In the genomic region with DNA sequence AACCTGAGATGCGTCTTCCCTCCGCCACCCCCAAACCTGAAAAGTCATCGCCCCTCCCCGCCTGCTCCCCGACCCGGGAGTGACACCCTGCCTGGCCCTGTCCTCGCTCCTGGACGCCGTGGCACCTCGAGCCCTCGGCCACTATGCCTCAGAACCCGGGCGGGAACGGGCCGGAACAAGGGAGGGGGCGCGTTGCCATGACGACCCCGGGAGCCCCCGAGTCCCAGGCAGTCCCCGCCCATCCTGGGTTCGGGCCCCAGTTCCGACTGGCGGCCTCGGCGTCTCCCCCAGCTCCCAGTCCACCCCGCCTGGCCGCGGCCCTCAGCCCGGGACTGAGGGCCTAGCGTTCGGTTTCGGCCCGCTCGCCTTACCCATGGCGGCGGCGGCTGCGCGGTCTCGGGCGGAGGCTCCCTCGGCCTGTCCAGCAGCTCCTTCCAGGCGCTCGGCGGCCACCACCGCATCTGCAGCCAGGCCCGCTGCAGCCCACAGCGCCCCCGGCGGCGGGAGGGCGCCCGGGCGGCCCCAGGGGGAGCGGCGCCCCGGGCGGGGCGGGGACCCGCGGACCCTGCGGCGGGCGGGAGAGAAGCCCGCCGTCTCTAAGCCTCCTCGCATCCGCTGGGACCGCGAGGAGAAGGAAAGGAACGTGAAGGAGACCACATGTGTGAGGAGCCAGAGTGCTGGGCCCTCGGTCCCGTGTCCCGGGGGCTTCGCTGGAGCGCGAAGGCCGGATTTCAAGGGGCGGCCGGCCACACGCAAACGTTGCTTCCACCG, we compare ENCODE assay signal across 8 cellular contexts. TPM values are rescaled to one million over a fixed set of nuclear protein-coding genes. Genes with fewer than 3 reads are reported as not detected.
A peak's percentile ranks its signal among the peaks of the same experiment; 100 is the strongest.
DNase-seq lines count a peak whose midpoint lies in the region; ATAC-seq lines count a peak whose summit lies in the region.

A gene with protein sequence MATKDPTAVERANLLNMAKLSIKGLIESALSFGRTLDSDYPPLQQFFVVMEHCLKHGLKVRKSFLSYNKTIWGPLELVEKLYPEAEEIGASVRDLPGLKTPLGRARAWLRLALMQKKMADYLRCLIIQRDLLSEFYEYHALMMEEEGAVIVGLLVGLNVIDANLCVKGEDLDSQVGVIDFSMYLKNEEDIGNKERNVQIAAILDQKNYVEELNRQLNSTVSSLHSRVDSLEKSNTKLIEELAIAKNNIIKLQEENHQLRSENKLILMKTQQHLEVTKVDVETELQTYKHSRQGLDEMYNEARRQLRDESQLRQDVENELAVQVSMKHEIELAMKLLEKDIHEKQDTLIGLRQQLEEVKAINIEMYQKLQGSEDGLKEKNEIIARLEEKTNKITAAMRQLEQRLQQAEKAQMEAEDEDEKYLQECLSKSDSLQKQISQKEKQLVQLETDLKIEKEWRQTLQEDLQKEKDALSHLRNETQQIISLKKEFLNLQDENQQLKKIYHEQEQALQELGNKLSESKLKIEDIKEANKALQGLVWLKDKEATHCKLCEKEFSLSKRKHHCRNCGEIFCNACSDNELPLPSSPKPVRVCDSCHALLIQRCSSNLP (minus strand): TSS at position 463 of the 771 bp plus-strand sequence. CDS start 88 bp downstream, at position 375.

- H3K36me3 Mint-ChIP-seq in activated CD4-positive, alpha-beta memory T cell treated with anti-CD3 and anti-CD28 coated beads, Interleukin-2, amount 10 ng/mL, durations not matched to agents 7 days and 5 days (ENCODE audit: low read depth): peaks cover 2% of the 10 kb centered on the region

- peaks cover 15% of the 10 kb centered on the region for H3K4me1 Mint-ChIP-seq in activated CD4-positive, alpha-beta memory T cell treated with anti-CD3 and anti-CD28 coated beads, Interleukin-2, amount 10 ng/mL, durations not matched to agents 7 days and 5 days

- peak within 1 kb of the TSS; percentile 85 for H3K4me3 Mint-ChIP-seq in activated CD4-positive, alpha-beta memory T cell treated with anti-CD3 and anti-CD28 coated beads, Interleukin-2, amount 10 ng/mL, durations not matched to agents 7 days and 5 days

- H3K27me3 Mint-ChIP-seq in activated CD4-positive, alpha-beta memory T cell treated with anti-CD3 and anti-CD28 coated beads, Interleukin-2, amount 10 ng/mL, durations not matched to agents 7 days and 5 days: no peaks in the 10 kb centered on the region

- peak; percentile 96 for ATAC-seq in GM19043 (IDR thresholded peaks at IDR 0.05; ENCODE audit: low read depth, unreplicated experiment)
- ATAC-seq in HG03354 (IDR thresholded peaks at IDR 0.05; ENCODE audit: poor library complexity, severe bottlenecking, unreplicated experiment): peak; percentile 95

- POLR2A ChIA-PET in activated CD4-positive, alpha-beta memory T cell treated with anti-CD3 and anti-CD28 coated beads, Interleukin-2, amount 10 ng/mL, durations not matched to agents 7 days and 5 days (lab: Charles Lee): interaction anchor here (0.7 to 1.5 kb wide), 6 partner anchors 15 to 120 kb away, joined by 3 to 10 read pairs (median 4); a partner anchor contains a TSS

- CTCF ChIA-PET in activated CD4-positive, alpha-beta memory T cell treated with anti-CD3 and anti-CD28 coated beads, Interleukin-2, amount 10 ng/mL, durations not matched to agents 7 days and 5 days (lab: Charles Lee): interaction anchor here (0.6 to 3.0 kb wide), 12 partner anchors 9 to 74 kb away, joined by 3 to 12 read pairs (median 4); a partner anchor contains a TSS

- DNase-seq in C1 segment of cervical spinal cord (lab: John Stamatoyannopoulos, UW) (peak in 13 of 14 donors; percentile 62 to 90 (median 82)), NCI-H69 (lab: John Stamatoyannopoulos, UW) (peak; percentile 86), medulla oblongata (ENCODE audit: extremely low spot score) (peak; percentile 76)
- peak; percentile 81 for DNase-seq in activated CD4-positive, alpha-beta memory T cell treated with anti-CD3 and anti-CD28 coated beads, Interleukin-2, amount 10 ng/mL, durations not matched to agents 7 days and 5 days
- peak; percentile 67 for DNase-seq in effector CD4-positive, alpha-beta T cell
- peak; percentile 43 for DNase-seq in stimulated activated CD8-positive, alpha-beta memory T cell treated with anti-CD3 and anti-CD28 coated beads, Interleukin-12 subunit alpha, Interleukin-12 subunit beta, amount 100 ng/mL, for 1 hour (ENCODE audit: low read depth)

- peak within 1 kb of the TSS; percentile 70 for H3K27ac Mint-ChIP-seq in activated CD4-positive, alpha-beta memory T cell treated with anti-CD3 and anti-CD28 coated beads, Interleukin-2, amount 10 ng/mL, durations not matched to agents 7 days and 5 days

- H3K9me3 Mint-ChIP-seq in activated CD4-positive, alpha-beta memory T cell treated with anti-CD3 and anti-CD28 coated beads, Interleukin-2, amount 10 ng/mL, durations not matched to agents 7 days and 5 days: no peaks in the 10 kb centered on the region

RNA-seq across cellular contexts. Expression of the gene that starts here (rescaled TPM):
- 10 to 100 TPM; 12.2 to 13.3 TPM for total RNA-seq in activated CD4-positive, alpha-beta memory T cell treated with anti-CD3 and anti-CD28 coated beads, Interleukin-2, amount 10 ng/mL, durations not matched to agents 7 days and 5 days

Comparison
In these comparisons a context has a peak if more than half of its experiments do, and no peak if none do; other contexts are left out.
1. Peak in every context shown above with its lines: DNase-seq and ATAC-seq.